In the genomic region with DNA sequence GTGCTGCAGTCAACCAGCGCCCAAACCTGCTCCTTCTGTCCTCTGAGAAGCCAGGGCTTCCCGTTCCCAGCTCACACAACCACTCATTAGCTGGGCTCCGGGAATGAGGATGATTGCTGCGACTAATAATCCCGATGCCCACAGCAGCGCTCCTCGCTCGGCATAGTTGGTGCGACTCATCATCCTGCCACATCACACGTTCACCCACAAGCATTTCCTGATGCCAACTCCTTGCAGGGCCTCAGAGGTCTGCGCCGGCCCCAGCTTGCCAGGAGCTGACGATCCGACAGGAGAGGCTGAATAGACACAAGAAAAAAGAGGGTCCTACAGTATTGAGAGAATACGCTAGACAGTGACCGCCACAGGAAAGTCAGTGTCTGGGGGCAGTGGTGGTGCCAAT, we compare ENCODE assay signal across 11 cellular contexts. TPM values are rescaled to one million over a fixed set of nuclear protein-coding genes. Genes with fewer than 3 reads are reported as not detected.
DNase-seq lines count a peak whose midpoint lies in the region; ATAC-seq and TF ChIP-seq lines count a peak whose summit lies in the region.
"Had no signal": no experiment of that assay in that cellular context is flagged by ENCODE, and none has a peak within 500 bp of the region (broad histone marks: within the 10 kb centered on the region; RNA-seq: fewer than 3 reads in every experiment).

No MANE protein-coding gene starts in this region.

- H2AFZ ChIP-seq in osteoblast (ENCODE audit: low read length), result peak overlapping the region; percentile 83

- H3K79me2 ChIP-seq in osteoblast (ENCODE audit: insufficient read depth, low read length), result no peaks in the 10 kb centered on the region

- TF ChIP-seq CTCF in Panc1 (IDR thresholded peaks at IDR 0.05) (no peak), osteoblast (IDR thresholded peaks at IDR 0.05; ENCODE audit: extremely low read depth, low read depth, low read length) (no peak), left lung (IDR thresholded peaks at IDR 0.05) (no peak)

- H3K27ac ChIP-seq in Panc1 (ENCODE audit: low read length) (no peak overlapping the region), osteoblast (ENCODE audit: low read depth, low read length) (peak overlapping the region; percentile 38), left lung (no peak overlapping the region)
- H3K27ac ChIP-seq: WERI-Rb-1 had no signal

- DNase-seq in EL, result peak; percentile 87
- DNase-seq in Panc1 (ENCODE audit: low read depth, low spot score), result no peak
- peak; percentile 66 for DNase-seq in dermis blood vessel endothelial cell
- peak; percentile 97 for DNase-seq in osteoblast (ENCODE audit: insufficient read length, low spot score, missing footprints)
- DNase-seq in left ventricle myocardium superior, result no peak
- no peak for DNase-seq in left lung
- DNase-seq in NCI-H2171 (lab: John Stamatoyannopoulos, UW), result no peak
- no peak for DNase-seq in activated CD4-positive, alpha-beta T cell treated with anti-CD3 and anti-CD28 coated beads, Interleukin-2, amount 10 ng/mL, durations not matched to agents 7 days and 5 days
- DNase-seq: hippocampal formation, NCI-H524 treated with DMSO at 0.1 percent for 48 hours, WERI-Rb-1 had no signal

- BruUV-seq in Panc1 (replicated peaks; lab: Mats Ljungman, UMichigan), result no TSS peak

- H3K4me3 Mint-ChIP-seq in activated CD4-positive, alpha-beta T cell treated with anti-CD3 and anti-CD28 coated beads, Interleukin-2, amount 10 ng/mL, durations not matched to agents 7 days and 5 days, result no peak overlapping the region

- peak; percentile 56; the same call in 1 of the 2 replicates for ATAC-seq in Panc1
- ATAC-seq in left ventricle myocardium superior, result no peak
- ATAC-seq in left lung, result no peak

- H3K9me3 ChIP-seq in Panc1 (ENCODE audit: control insufficient read depth, insufficient read depth, low read depth, low read length) (no peaks in the 10 kb centered on the region), osteoblast (ENCODE audit: low read depth, low read length) (no peaks in the 10 kb centered on the region), left lung (no peaks in the 10 kb centered on the region)

- peak overlapping the region; percentile 72 for H3K4me2 ChIP-seq in osteoblast (ENCODE audit: insufficient read depth, low read length)

- CTCF ChIA-PET in Panc1 (lab: Charles Lee), result interaction anchor here (1.1 kb wide), 1 partner anchor 12 kb away, joined by 7 read pairs; no protein-coding TSS in a partner anchor
- CTCF ChIA-PET in activated CD4-positive, alpha-beta T cell treated with anti-CD3 and anti-CD28 coated beads, Interleukin-2, amount 10 ng/mL, durations not matched to agents 7 days and 5 days (lab: Charles Lee), result no interaction called here

- POLR2A ChIA-PET in Panc1 (lab: Charles Lee), result no interaction called here
- POLR2A ChIA-PET in activated CD4-positive, alpha-beta T cell treated with anti-CD3 and anti-CD28 coated beads, Interleukin-2, amount 10 ng/mL, durations not matched to agents 7 days and 5 days (lab: Charles Lee), result no interaction called here

- H3K27me3 Mint-ChIP-seq in activated CD4-positive, alpha-beta T cell treated with anti-CD3 and anti-CD28 coated beads, Interleukin-2, amount 10 ng/mL, durations not matched to agents 7 days and 5 days, result no peaks in the 10 kb centered on the region

- H3K27me3 ChIP-seq in Panc1 (ENCODE audit: control insufficient read depth, insufficient read depth, low read length), result no peaks in the 10 kb centered on the region
- H3K27me3 ChIP-seq in osteoblast (ENCODE audit: insufficient read depth, low read length), result no peaks in the 10 kb centered on the region
- H3K27me3 ChIP-seq in left lung, result no peaks in the 10 kb centered on the region

- H3K4me1 ChIP-seq in Panc1 (ENCODE audit: control insufficient read depth, insufficient read depth, low read length), result no peaks in the 10 kb centered on the region
- peaks cover 11% of the 10 kb centered on the region for H3K4me1 ChIP-seq in osteoblast (ENCODE audit: insufficient read depth, low read length)
- no peaks in the 10 kb centered on the region for H3K4me1 ChIP-seq in left lung

- no peak overlapping the region for H3K4me3 ChIP-seq in Panc1 (ENCODE audit: low read depth in 2 of 2, low read length in 2 of 2)
- peak overlapping the region; percentile 50 for H3K4me3 ChIP-seq in osteoblast (ENCODE audit: insufficient read depth, low read length)
- no peak overlapping the region for H3K4me3 ChIP-seq in left lung

- no peaks in the 10 kb centered on the region for H4K20me1 ChIP-seq in osteoblast (ENCODE audit: insufficient read depth, low read length)

- intact Hi-C loops in Panc1 (cut with micrococcal nuclease; ENCODE audit: unreplicated experiment), result no loop called here
- intact Hi-C loops in left ventricle myocardium superior (cut with micrococcal nuclease), result no loop called here
- intact Hi-C loops in left lung (cut with DNase I), result no loop called here

- in situ Hi-C loops in Panc1 (cut with HindIII; ENCODE audit: low pct_unique_long_range_greater_than_20kb, low sequenced_read_pairs), result no loop called here

- H3K36me3 ChIP-seq in Panc1 (ENCODE audit: control insufficient read depth, insufficient read depth, low read length) (no peaks in the 10 kb centered on the region), osteoblast (ENCODE audit: insufficient read depth, low read length) (no peaks in the 10 kb centered on the region), left lung (no peaks in the 10 kb centered on the region)
- H3K36me3 ChIP-seq: WERI-Rb-1 had no signal

- H3K36me3 Mint-ChIP-seq in activated CD4-positive, alpha-beta T cell treated with anti-CD3 and anti-CD28 coated beads, Interleukin-2, amount 10 ng/mL, durations not matched to agents 7 days and 5 days (ENCODE audit: low read depth), result no peaks in the 10 kb centered on the region

- H3K27ac Mint-ChIP-seq in activated CD4-positive, alpha-beta T cell treated with anti-CD3 and anti-CD28 coated beads, Interleukin-2, amount 10 ng/mL, durations not matched to agents 7 days and 5 days, result no peak overlapping the region

- peaks cover 4% of the 10 kb centered on the region for H3K4me1 Mint-ChIP-seq in activated CD4-positive, alpha-beta T cell treated with anti-CD3 and anti-CD28 coated beads, Interleukin-2, amount 10 ng/mL, durations not matched to agents 7 days and 5 days

- no peaks in the 10 kb centered on the region for H3K9me3 Mint-ChIP-seq in activated CD4-positive, alpha-beta T cell treated with anti-CD3 and anti-CD28 coated beads, Interleukin-2, amount 10 ng/mL, durations not matched to agents 7 days and 5 days

RNA-seq across cellular contexts. Expression of a gene that starts 10.6 kb away (rescaled TPM):
- total RNA-seq in Panc1 (2021; ENCODE audit: unreplicated experiment) (115 TPM), dermis blood vessel endothelial cell (127 and 141 TPM in 2 replicates), osteoblast (142 and 152 TPM in 2 replicates), left ventricle myocardium superior (72.6 TPM), left lung (100 to 1,000 TPM in 1 of 2 donors, 10 to 100 TPM in 1; 95.3 to 123 TPM)
- 141 TPM for polyA plus RNA-seq in Panc1 (2012; ENCODE audit: insufficient read length)
- 10 to 100 TPM; 74.3 to 81.3 TPM for total RNA-seq in activated CD4-positive, alpha-beta T cell treated with anti-CD3 and anti-CD28 coated beads, Interleukin-2, amount 10 ng/mL, durations not matched to agents 7 days and 5 days

RNA-seq across cellular contexts. Expression of a gene that starts 55.0 kb away (rescaled TPM):
- total RNA-seq in Panc1 (2021; ENCODE audit: unreplicated experiment) (54.2 TPM), dermis blood vessel endothelial cell (36.2 and 49.4 TPM in 2 replicates), osteoblast (29.8 and 30.0 TPM in 2 replicates), left ventricle myocardium superior (42.8 TPM), left lung (10 to 100 TPM; 84.5 to 98.3 TPM)
- 60.0 TPM for polyA plus RNA-seq in Panc1 (2012; ENCODE audit: insufficient read length)
- total RNA-seq in activated CD4-positive, alpha-beta T cell treated with anti-CD3 and anti-CD28 coated beads, Interleukin-2, amount 10 ng/mL, durations not matched to agents 7 days and 5 days, result 10 to 100 TPM; 33.8 to 34.5 TPM

Comparison
In these comparisons a context has a peak if more than half of its experiments do, and no peak if none do; other contexts are left out.
1. DNase-seq: peak in EL (single experiment), dermis blood vessel endothelial cell (single experiment) and osteoblast (single experiment); none in Panc1 (single experiment), left ventricle myocardium superior (single experiment), left lung (0 of 2), NCI-H2171 (single experiment) and activated CD4-positive, alpha-beta T cell treated with anti-CD3 and anti-CD28 coated beads, Interleukin-2, amount 10 ng/mL, durations not matched to agents 7 days and 5 days (single experiment).